ENCODE assay signal across 8 cellular contexts in genomic region chrX:105876658-105877057, GRCh38. TPM values are rescaled to one million over a fixed set of nuclear protein-coding genes. Genes with fewer than 3 reads are reported as not detected.
DNase-seq lines count a peak whose midpoint lies in the region; TF ChIP-seq lines count a peak whose summit lies in the region.

No MANE protein-coding gene starts in this region.

- H2AFZ ChIP-seq in PC-9: no peak overlapping the region

- DNase-seq in AG09309 (ENCODE audit: low read depth): no peak
- peak; percentile 4 to 7 for DNase-seq in HAP-1 (ENCODE audit: low spot score in 2 of 2)
- no peak for DNase-seq in PC-9
- peak; percentile 3 for DNase-seq in iPS-NIHi11 (ENCODE audit: low spot score)
- DNase-seq in activated CD4-positive, CD25-positive, alpha-beta regulatory T cell (lab: John Stamatoyannopoulos, UW): no peak
- no peak for DNase-seq in DMS79 treated with DMSO at 0.1 percent for 48 hours (lab: John Stamatoyannopoulos, UW)
- no peak for DNase-seq in glutamatergic neuron
- no peak for DNase-seq in NCI-H1694 (lab: John Stamatoyannopoulos, UW)

- peaks cover 3% of the 10 kb centered on the region for H3K4me1 Mint-ChIP-seq in glutamatergic neuron (ENCODE audit: low read depth, unreplicated experiment)

- H3K9me2 ChIP-seq in PC-9 (ENCODE audit: insufficient read depth): no peaks in the 10 kb centered on the region

- no peak overlapping the region for H3K4me3 Mint-ChIP-seq in glutamatergic neuron (ENCODE audit: unreplicated experiment)

- no peaks in the 10 kb centered on the region for H3K9me3 ChIP-seq in HAP-1
- no peaks in the 10 kb centered on the region for H3K9me3 ChIP-seq in PC-9 (ENCODE audit: insufficient read depth, low read depth)

- no peak overlapping the region for H3K4me2 ChIP-seq in PC-9

- BruUV-seq in PC-9 (replicated peaks; lab: Mats Ljungman, UMichigan): no TSS peak

- in situ Hi-C loops in HAP-1 (cut with MboI; ENCODE audit: low sequenced_read_pairs): no loop called here

- no peak overlapping the region for H3K27ac Mint-ChIP-seq in glutamatergic neuron (ENCODE audit: unreplicated experiment)

- H3F3A ChIP-seq in PC-9 (ENCODE audit: insufficient read depth, low read depth): no peaks in the 10 kb centered on the region

- H3K36me3 Mint-ChIP-seq in glutamatergic neuron (ENCODE audit: unreplicated experiment): no peaks in the 10 kb centered on the region

- no peaks in the 10 kb centered on the region for H3K4me1 ChIP-seq in HAP-1
- H3K4me1 ChIP-seq in PC-9 (replicated peaks; ENCODE audit: insufficient read depth): no peaks in the 10 kb centered on the region

- H3K27me3 ChIP-seq in HAP-1 (ENCODE audit: low read depth): no peaks in the 10 kb centered on the region
- H3K27me3 ChIP-seq in PC-9 (ENCODE audit: insufficient read depth, low read depth): no peaks in the 10 kb centered on the region

- peaks cover 2% of the 10 kb centered on the region for H3K9me3 Mint-ChIP-seq in glutamatergic neuron (ENCODE audit: unreplicated experiment)

- no peak overlapping the region for H3K4me3 ChIP-seq in AG09309 (ENCODE audit: control insufficient read depth, low read depth, low read length)
- no peak overlapping the region for H3K4me3 ChIP-seq in HAP-1
- no peak overlapping the region for H3K4me3 ChIP-seq in PC-9

- POLR2A ChIA-PET in PC-9 (lab: Charles Lee; ENCODE audit: unreplicated experiment): no interaction called here

- H3K27me3 Mint-ChIP-seq in glutamatergic neuron (ENCODE audit: unreplicated experiment): no peaks in the 10 kb centered on the region

- no peak overlapping the region for H3K27ac ChIP-seq in PC-9

- intact Hi-C loops in PC-9 (cut with micrococcal nuclease; ENCODE audit: unreplicated experiment): no loop called here

- no peaks in the 10 kb centered on the region for H4K20me1 ChIP-seq in PC-9 (ENCODE audit: insufficient read depth)

- no peaks in the 10 kb centered on the region for H3K79me2 ChIP-seq in PC-9 (ENCODE audit: low read depth)

- CTCF ChIA-PET in PC-9 (lab: Charles Lee): interaction anchor here (0.8 kb wide), 1 partner anchor 163 kb away, joined by 5 read pairs; no protein-coding TSS in a partner anchor

- H3K36me3 ChIP-seq in HAP-1 (replicated peaks) (no peaks in the 10 kb centered on the region), PC-9 (ENCODE audit: low read depth) (no peaks in the 10 kb centered on the region)

- TF ChIP-seq CTCF in AG09309 (IDR thresholded peaks at IDR 0.05; ENCODE audit: control insufficient read depth, insufficient read depth, low read depth, low read length, missing control alignments): peak; percentile 29
- peak; percentile 54; the same call in 1 of the 2 replicates for TF ChIP-seq CTCF in PC-9 (conservative IDR thresholded peaks at IDR 0.05)
- TF ChIP-seq CTCF in glutamatergic neuron (IDR thresholded peaks at IDR 0.05; ENCODE audit: partially characterized antibody, unreplicated experiment): no peak

RNA-seq across cellular contexts. Expression of gene NRK, which starts 54.3 kb away (rescaled TPM):
- total RNA-seq in PC-9 (2021): 0.24 and 0.33 TPM in 2 replicates
- 0.29 TPM for total RNA-seq in glutamatergic neuron (ENCODE audit: unreplicated experiment)

Comparison
In these comparisons a context has a peak if more than half of its experiments do, and no peak if none do; other contexts are left out.
1. DNase-seq: peak in HAP-1 (2 of 2) and iPS-NIHi11 (single experiment); none in AG09309 (single experiment), PC-9 (0 of 2), activated CD4-positive, CD25-positive, alpha-beta regulatory T cell (0 of 4), DMS79 treated with DMSO at 0.1 percent for 48 hours (single experiment), glutamatergic neuron (single experiment) and NCI-H1694 (single experiment).